Comparison of ENCODE assay signal across 17 cellular contexts in genomic region chr3:148604270-148605085, GRCh38.
DNase-seq lines count a peak whose midpoint lies in the region; ATAC-seq and TF ChIP-seq lines count a peak whose summit lies in the region.
"Had no signal": no experiment of that assay in that cellular context is flagged by ENCODE, and none has a peak within 500 bp of the region (broad histone marks: within the 10 kb centered on the region; RNA-seq: fewer than 3 reads in every experiment).

No MANE protein-coding gene starts in this region.

- H3K27me3 Mint-ChIP-seq in stimulated activated memory B cell treated with anti-CD40 and anti-IgM and Interleukin-4, amounts not matched to agents 10 μg/mL and 1 μg/mL and 100 μg/mL, for 72 hours, result no peaks in the 10 kb centered on the region
- H3K27me3 Mint-ChIP-seq: B cell had no signal

- no peaks in the 10 kb centered on the region for H3K9me3 ChIP-seq in osteoblast (ENCODE audit: low read depth, low read length)
- H3K9me3 ChIP-seq: stomach had no signal

- no peaks in the 10 kb centered on the region for H3K36me3 ChIP-seq in osteoblast (ENCODE audit: insufficient read depth, low read length)
- H3K36me3 ChIP-seq: stomach had no signal

- DNase-seq in HT-29 (ENCODE audit: low spot score), result peak; percentile 59
- peak; percentile 71 for DNase-seq in fibroblast of gingiva (ENCODE audit: low read depth)
- peak; percentile 64 for DNase-seq in osteoblast (ENCODE audit: insufficient read length, low spot score, missing footprints)
- no peak for DNase-seq in coronary artery (ENCODE audit: low spot score)
- no peak for DNase-seq in SW 1271 (lab: John Stamatoyannopoulos, UW)
- DNase-seq: activated CD4-positive, CD25-positive, alpha-beta regulatory T cell treated with anti-CD3 and anti-CD28 coated beads, Interleukin-2, amount 50 U/mL, for 72 hours; DND-41; mammary epithelial cell; NCI-H2107; NCI-H748 treated with DMSO at 0.1 percent for 48 hours; small intestine; stomach; T-helper 1 cell had no signal

- H3K79me2 ChIP-seq in osteoblast (ENCODE audit: insufficient read depth, low read length), result no peaks in the 10 kb centered on the region

- H4K20me1 ChIP-seq in osteoblast (ENCODE audit: insufficient read depth, low read length), result no peaks in the 10 kb centered on the region

- no peak for TF ChIP-seq CTCF in C4-2B (conservative IDR thresholded peaks at IDR 0.05)
- no peak for TF ChIP-seq CTCF in osteoblast (IDR thresholded peaks at IDR 0.05; ENCODE audit: extremely low read depth, low read depth, low read length)
- no peak for TF ChIP-seq CTCF in coronary artery (IDR thresholded peaks at IDR 0.05)

- no peak overlapping the region for H3K27ac Mint-ChIP-seq in stimulated activated memory B cell treated with anti-CD40 and anti-IgM and Interleukin-4, amounts not matched to agents 10 μg/mL and 1 μg/mL and 100 μg/mL, for 72 hours
- H3K27ac Mint-ChIP-seq: B cell had no signal

- peak overlapping the region; percentile 13 for H3K4me3 ChIP-seq in osteoblast (ENCODE audit: insufficient read depth, low read length)
- no peak overlapping the region for H3K4me3 ChIP-seq in coronary artery
- H3K4me3 ChIP-seq: stomach had no signal

- H3K9me3 Mint-ChIP-seq in stimulated activated memory B cell treated with anti-CD40 and anti-IgM and Interleukin-4, amounts not matched to agents 10 μg/mL and 1 μg/mL and 100 μg/mL, for 72 hours, result no peaks in the 10 kb centered on the region

- ATAC-seq in HG03354 (IDR thresholded peaks at IDR 0.05; ENCODE audit: poor library complexity, severe bottlenecking, unreplicated experiment), result no peak
- ATAC-seq in stimulated activated memory B cell treated with anti-CD40 and anti-IgM and Interleukin-4, amounts not matched to agents 10 μg/mL and 1 μg/mL and 100 μg/mL, for 72 hours, result no peak

- H3K27ac ChIP-seq in C4-2B (0 out of 2 replicates have a peak overlapping the region, but pooled peaks have one; percentile 4), osteoblast (ENCODE audit: low read depth, low read length) (no peak overlapping the region), coronary artery (no peak overlapping the region)
- H3K27ac ChIP-seq: stomach had no signal

- H3K4me3 Mint-ChIP-seq in stimulated activated memory B cell treated with anti-CD40 and anti-IgM and Interleukin-4, amounts not matched to agents 10 μg/mL and 1 μg/mL and 100 μg/mL, for 72 hours, result no peak overlapping the region
- H3K4me3 Mint-ChIP-seq: B cell had no signal

- H3K4me1 ChIP-seq in osteoblast (ENCODE audit: insufficient read depth, low read length), result peaks cover 3% of the 10 kb centered on the region

- H2AFZ ChIP-seq in osteoblast (ENCODE audit: low read length), result no peak overlapping the region

- no peaks in the 10 kb centered on the region for H3K4me1 Mint-ChIP-seq in stimulated activated memory B cell treated with anti-CD40 and anti-IgM and Interleukin-4, amounts not matched to agents 10 μg/mL and 1 μg/mL and 100 μg/mL, for 72 hours
- H3K4me1 Mint-ChIP-seq: B cell had no signal

- no peaks in the 10 kb centered on the region for H3K27me3 ChIP-seq in osteoblast (ENCODE audit: insufficient read depth, low read length)
- H3K27me3 ChIP-seq: stomach had no signal

- H3K4me2 ChIP-seq in osteoblast (ENCODE audit: insufficient read depth, low read length), result peak overlapping the region; percentile 60

- no peaks in the 10 kb centered on the region for H3K36me3 Mint-ChIP-seq in stimulated activated memory B cell treated with anti-CD40 and anti-IgM and Interleukin-4, amounts not matched to agents 10 μg/mL and 1 μg/mL and 100 μg/mL, for 72 hours

Comparison
In these comparisons a context has a peak if more than half of its experiments do, and no peak if none do; other contexts are left out.
1. DNase-seq: peak in HT-29 (single experiment), fibroblast of gingiva (single experiment) and osteoblast (single experiment); none in coronary artery (single experiment) and SW 1271 (0 of 2).